1 cellular context compared by ENCODE assay signal in the genomic region with DNA sequence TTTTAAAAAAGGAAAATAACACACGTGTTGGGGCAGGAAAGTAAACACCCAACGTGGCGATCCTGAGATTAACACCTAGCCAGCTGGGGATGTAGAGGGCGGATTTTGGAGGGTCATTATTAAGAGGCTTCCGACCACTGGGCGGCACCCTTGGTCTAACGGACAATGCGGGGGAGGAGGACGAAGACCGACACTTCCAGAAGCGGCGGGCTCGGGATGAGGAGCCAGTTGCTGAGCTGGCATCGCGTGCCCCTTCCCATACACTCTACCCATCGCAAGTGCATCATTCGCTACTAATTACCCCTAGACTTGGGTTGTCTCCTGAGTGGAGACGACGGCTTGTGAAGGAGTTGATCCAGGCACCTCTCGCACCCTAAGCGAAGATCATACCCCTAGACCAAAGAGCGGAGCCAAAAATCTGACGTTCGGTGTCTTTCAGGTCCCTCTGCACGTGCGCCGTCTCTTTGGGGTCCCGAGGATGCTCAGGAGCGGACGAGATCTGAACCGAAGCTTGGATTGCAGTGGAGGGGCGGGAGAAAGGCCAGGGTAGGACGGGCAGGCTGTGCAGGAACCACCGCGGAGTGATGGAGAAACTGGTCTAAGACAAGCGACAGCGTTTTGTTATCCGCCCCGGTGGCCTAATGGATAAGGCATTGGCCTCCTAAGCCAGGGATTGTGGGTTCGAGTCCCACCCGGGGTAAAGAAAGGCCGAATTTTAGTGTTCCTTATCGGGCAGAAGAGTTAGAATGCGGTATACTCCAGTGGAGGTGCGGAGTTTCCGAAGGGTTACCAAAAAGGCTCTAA.
TF ChIP-seq lines count a peak whose summit lies in the region.

No MANE protein-coding gene starts in this region.

TF ChIP-seq in K562, 482 proteins besides CTCF, POLR2A, EP300 and RAD21 (continued from another document and continues in another):
- TF ChIP-seq, protein P1, sequence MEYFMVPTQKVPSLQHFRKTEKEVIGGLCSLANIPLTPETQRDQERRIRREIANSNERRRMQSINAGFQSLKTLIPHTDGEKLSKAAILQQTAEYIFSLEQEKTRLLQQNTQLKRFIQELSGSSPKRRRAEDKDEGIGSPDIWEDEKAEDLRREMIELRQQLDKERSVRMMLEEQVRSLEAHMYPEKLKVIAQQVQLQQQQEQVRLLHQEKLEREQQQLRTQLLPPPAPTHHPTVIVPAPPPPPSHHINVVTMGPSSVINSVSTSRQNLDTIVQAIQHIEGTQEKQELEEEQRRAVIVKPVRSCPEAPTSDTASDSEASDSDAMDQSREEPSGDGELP (CRISPR knock-in tag; IDR thresholded peaks at IDR 0.05; ENCODE audit: borderline replicate concordance): peak; percentile 97
- no peak for TF ChIP-seq TEAD2 (tag; IDR thresholded peaks at IDR 0.05)
- TF ChIP-seq OTX1 (CRISPR knock-in tag; IDR thresholded peaks at IDR 0.05): no peak
- TF ChIP-seq ZNF239 (CRISPR knock-in tag; IDR thresholded peaks at IDR 0.05): no peak
- no peak for TF ChIP-seq CEBPB (tag; IDR thresholded peaks at IDR 0.05)
- TF ChIP-seq KDM2B (CRISPR knock-in tag; IDR thresholded peaks at IDR 0.05): no peak; the same call in 1 of the 2 replicates
- TF ChIP-seq, protein P2, sequence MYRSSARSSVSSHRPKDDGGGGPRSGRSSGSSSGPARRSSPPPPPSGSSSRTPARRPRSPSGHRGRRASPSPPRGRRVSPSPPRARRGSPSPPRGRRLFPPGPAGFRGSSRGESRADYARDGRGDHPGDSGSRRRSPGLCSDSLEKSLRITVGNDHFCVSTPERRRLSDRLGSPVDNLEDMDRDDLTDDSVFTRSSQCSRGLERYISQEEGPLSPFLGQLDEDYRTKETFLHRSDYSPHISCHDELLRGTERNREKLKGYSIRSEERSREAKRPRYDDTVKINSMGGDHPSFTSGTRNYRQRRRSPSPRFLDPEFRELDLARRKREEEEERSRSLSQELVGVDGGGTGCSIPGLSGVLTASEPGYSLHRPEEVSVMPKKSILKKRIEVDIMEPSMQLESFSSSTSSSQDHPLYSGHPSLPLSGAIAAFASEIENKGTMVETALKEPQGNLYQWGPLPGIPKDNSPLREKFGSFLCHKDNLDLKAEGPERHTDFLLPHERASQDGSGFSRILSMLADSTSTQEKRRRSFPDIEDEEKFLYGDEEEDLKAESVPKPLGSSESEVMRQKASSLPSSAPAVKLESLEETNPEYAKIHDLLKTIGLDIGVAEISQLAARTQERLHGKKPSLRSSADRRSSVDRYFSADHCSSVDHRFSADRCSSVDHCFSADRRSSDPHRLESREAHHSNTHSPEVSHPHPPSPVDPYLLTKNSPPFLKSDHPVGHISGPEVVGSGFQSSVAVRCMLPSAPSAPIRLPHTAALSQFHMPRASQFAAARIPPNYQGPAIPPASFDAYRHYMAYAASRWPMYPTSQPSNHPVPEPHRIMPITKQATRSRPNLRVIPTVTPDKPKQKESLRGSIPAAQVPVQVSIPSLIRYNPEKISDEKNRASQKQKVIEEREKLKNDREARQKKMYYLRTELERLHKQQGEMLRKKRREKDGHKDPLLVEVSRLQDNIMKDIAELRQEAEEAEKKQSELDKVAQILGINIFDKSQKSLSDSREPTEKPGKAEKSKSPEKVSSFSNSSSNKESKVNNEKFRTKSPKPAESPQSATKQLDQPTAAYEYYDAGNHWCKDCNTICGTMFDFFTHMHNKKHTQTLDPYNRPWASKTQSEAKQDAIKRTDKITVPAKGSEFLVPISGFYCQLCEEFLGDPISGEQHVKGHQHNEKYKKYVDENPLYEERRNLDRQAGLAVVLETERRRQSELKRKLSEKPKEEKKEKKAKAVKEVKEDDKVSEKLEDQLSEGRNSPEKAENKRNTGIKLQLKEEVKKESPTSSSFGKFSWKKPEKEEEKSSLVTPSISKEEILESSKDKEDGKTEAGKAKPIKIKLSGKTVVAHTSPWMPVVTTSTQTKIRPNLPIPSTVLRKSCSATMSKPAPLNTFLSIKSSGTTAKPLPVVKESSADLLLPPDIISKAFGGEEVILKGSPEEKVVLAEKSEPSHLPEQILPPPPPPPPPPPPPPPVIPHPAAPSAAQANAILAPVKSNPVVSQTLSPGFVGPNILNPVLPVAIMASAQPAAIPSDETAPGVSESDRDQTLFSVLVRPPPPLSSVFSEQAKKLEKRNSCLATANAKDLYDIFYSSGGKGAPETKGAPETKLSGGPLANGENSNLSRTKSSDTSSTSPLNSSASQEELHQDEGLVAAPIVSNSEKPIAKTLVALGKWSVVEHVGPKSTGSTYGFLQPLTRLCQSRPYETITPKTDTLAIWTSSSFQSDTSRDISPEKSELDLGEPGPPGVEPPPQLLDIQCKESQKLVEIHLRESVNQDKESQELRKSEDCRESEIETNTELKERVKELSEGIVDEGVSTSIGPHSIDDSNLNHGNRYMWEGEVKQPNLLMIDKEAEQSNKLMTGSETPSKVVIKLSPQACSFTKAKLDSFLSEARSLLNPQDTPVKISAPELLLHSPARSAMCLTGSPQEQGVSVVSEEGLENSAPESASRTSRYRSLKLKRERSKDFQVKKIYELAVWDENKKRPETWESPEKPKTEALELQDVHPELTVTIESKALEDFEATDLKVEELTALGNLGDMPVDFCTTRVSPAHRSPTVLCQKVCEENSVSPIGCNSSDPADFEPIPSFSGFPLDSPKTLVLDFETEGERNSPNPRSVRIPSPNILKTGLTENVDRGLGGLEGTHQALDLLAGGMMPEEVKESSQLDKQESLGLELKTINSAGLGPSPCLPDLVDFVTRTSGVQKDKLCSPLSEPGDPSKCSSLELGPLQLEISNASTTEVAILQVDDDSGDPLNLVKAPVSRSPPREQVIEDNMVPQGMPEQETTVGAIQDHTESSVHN (IDR thresholded peaks at IDR 0.05; ENCODE audit: borderline replicate concordance in 1 of 2, low read depth in 1 of 2): peak in 1 of 2 experiments; percentile 59; a peak in 1 of 4 replicates
- TF ChIP-seq, protein P3, sequence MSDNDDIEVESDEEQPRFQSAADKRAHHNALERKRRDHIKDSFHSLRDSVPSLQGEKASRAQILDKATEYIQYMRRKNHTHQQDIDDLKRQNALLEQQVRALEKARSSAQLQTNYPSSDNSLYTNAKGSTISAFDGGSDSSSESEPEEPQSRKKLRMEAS (CRISPR knock-in tag; IDR thresholded peaks at IDR 0.05): peak; percentile 81
- TF ChIP-seq, protein P4, sequence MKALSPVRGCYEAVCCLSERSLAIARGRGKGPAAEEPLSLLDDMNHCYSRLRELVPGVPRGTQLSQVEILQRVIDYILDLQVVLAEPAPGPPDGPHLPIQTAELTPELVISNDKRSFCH (CRISPR knock-in tag; IDR thresholded peaks at IDR 0.05): no peak
- TF ChIP-seq, protein P4 (tag; IDR thresholded peaks at IDR 0.05): peak; percentile 52
- TF ChIP-seq FOXJ2 (tag; IDR thresholded peaks at IDR 0.05): no peak; the same call in 1 of the 2 replicates
- 0 out of 2 replicates have a peak, but pooled peaks have one; percentile 60 for TF ChIP-seq ELF2 (CRISPR knock-in tag; IDR thresholded peaks at IDR 0.05)
- TF ChIP-seq SIN3A (IDR thresholded peaks at IDR 0.05; ENCODE audit: borderline replicate concordance in 2 of 2, control insufficient read depth in 1 of 2, low read depth in 2 of 2, low read length in 2 of 2): peak in 1 of 2 experiments; percentile 73; a peak in 2 of 4 replicates
- TF ChIP-seq SMARCA4 (IDR thresholded peaks at IDR 0.05): 0 out of 2 replicates have a peak, but pooled peaks have one; percentile 9
- no peak for TF ChIP-seq KAT8 (IDR thresholded peaks at IDR 0.05; ENCODE audit: low read depth)
- TF ChIP-seq POLR2B (IDR thresholded peaks at IDR 0.05; ENCODE audit: low read depth, partially characterized antibody): no peak
- TF ChIP-seq, protein P5, sequence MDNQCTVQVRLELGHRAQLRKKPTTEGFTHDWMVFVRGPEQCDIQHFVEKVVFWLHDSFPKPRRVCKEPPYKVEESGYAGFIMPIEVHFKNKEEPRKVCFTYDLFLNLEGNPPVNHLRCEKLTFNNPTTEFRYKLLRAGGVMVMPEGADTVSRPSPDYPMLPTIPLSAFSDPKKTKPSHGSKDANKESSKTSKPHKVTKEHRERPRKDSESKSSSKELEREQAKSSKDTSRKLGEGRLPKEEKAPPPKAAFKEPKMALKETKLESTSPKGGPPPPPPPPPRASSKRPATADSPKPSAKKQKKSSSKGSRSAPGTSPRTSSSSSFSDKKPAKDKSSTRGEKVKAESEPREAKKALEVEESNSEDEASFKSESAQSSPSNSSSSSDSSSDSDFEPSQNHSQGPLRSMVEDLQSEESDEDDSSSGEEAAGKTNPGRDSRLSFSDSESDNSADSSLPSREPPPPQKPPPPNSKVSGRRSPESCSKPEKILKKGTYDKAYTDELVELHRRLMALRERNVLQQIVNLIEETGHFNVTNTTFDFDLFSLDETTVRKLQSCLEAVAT (IDR thresholded peaks at IDR 0.05): peak; percentile 13 to 61; a peak in 2 of 4 replicates
- peak in 1 of 2 experiments; percentile 45; a peak in 1 of 4 replicates for TF ChIP-seq NONO (IDR thresholded peaks at IDR 0.05; ENCODE audit: low read depth in 2 of 2, low read length in 1 of 2)
- peak; percentile 96 for TF ChIP-seq HNRNPLL (IDR thresholded peaks at IDR 0.05; ENCODE audit: low read depth, low read length, poor library complexity, severe bottlenecking)
- TF ChIP-seq U2AF2 (optimal IDR thresholded peaks at IDR 0.05; ENCODE audit: low read depth, low read length): no peak
- no peak for TF ChIP-seq SRSF1 (IDR thresholded peaks at IDR 0.05; ENCODE audit: low read depth, low read length)
- peak; percentile 65; the same call in 1 of the 2 replicates for TF ChIP-seq RFX5 (IDR thresholded peaks at IDR 0.05; ENCODE audit: low read depth, low read length)
- TF ChIP-seq POLR3A (IDR thresholded peaks at IDR 0.05; ENCODE audit: borderline replicate concordance, extremely low read depth, insufficient read depth, insufficient read length): peak; percentile 91
- no peak for TF ChIP-seq SLC30A9 (CRISPR knock-in tag; IDR thresholded peaks at IDR 0.05)
- TF ChIP-seq XRCC4 (IDR thresholded peaks at IDR 0.05; ENCODE audit: extremely low read depth, insufficient read depth, insufficient read length): no peak
- TF ChIP-seq NR2F6 (CRISPR knock-in tag; IDR thresholded peaks at IDR 0.05): no peak
- no peak for TF ChIP-seq CEBPG (CRISPR knock-in tag; IDR thresholded peaks at IDR 0.05)
- no peak for TF ChIP-seq CEBPG (tag; conservative IDR thresholded peaks at IDR 0.05 in 1 of 2, IDR thresholded peaks at IDR 0.05 in 1 of 2)
- TF ChIP-seq, protein P6, sequence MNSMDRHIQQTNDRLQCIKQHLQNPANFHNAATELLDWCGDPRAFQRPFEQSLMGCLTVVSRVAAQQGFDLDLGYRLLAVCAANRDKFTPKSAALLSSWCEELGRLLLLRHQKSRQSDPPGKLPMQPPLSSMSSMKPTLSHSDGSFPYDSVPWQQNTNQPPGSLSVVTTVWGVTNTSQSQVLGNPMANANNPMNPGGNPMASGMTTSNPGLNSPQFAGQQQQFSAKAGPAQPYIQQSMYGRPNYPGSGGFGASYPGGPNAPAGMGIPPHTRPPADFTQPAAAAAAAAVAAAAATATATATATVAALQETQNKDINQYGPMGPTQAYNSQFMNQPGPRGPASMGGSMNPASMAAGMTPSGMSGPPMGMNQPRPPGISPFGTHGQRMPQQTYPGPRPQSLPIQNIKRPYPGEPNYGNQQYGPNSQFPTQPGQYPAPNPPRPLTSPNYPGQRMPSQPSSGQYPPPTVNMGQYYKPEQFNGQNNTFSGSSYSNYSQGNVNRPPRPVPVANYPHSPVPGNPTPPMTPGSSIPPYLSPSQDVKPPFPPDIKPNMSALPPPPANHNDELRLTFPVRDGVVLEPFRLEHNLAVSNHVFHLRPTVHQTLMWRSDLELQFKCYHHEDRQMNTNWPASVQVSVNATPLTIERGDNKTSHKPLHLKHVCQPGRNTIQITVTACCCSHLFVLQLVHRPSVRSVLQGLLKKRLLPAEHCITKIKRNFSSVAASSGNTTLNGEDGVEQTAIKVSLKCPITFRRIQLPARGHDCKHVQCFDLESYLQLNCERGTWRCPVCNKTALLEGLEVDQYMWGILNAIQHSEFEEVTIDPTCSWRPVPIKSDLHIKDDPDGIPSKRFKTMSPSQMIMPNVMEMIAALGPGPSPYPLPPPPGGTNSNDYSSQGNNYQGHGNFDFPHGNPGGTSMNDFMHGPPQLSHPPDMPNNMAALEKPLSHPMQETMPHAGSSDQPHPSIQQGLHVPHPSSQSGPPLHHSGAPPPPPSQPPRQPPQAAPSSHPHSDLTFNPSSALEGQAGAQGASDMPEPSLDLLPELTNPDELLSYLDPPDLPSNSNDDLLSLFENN (IDR thresholded peaks at IDR 0.05; ENCODE audit: low read depth in 2 of 2, low read length in 2 of 2): peak in 1 of 2 experiments; percentile 22; a peak in 1 of 4 replicates
- TF ChIP-seq NCOA4 (IDR thresholded peaks at IDR 0.05; ENCODE audit: partially characterized antibody): no peak
- peak; percentile 86 for TF ChIP-seq RBBP5 (IDR thresholded peaks at IDR 0.05; ENCODE audit: borderline replicate concordance, insufficient read depth, low read length, poor library complexity, severe bottlenecking)
- no peak for TF ChIP-seq CBX8 (IDR thresholded peaks at IDR 0.05; ENCODE audit: borderline replicate concordance, extremely low read depth, low read depth, low read length, poor library complexity, severe bottlenecking)
- TF ChIP-seq, protein P7, sequence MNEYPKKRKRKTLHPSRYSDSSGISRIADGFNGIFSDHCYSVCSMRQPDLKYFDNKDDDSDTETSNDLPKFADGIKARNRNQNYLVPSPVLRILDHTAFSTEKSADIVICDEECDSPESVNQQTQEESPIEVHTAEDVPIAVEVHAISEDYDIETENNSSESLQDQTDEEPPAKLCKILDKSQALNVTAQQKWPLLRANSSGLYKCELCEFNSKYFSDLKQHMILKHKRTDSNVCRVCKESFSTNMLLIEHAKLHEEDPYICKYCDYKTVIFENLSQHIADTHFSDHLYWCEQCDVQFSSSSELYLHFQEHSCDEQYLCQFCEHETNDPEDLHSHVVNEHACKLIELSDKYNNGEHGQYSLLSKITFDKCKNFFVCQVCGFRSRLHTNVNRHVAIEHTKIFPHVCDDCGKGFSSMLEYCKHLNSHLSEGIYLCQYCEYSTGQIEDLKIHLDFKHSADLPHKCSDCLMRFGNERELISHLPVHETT (CRISPR knock-in tag; conservative IDR thresholded peaks at IDR 0.05 in 1 of 2, IDR thresholded peaks at IDR 0.05 in 1 of 2): peak in 1 of 2 experiments; percentile 46; a peak in 1 of 4 replicates
- no peak for TF ChIP-seq NR3C1 (CRISPR knock-in tag; IDR thresholded peaks at IDR 0.05)
- TF ChIP-seq COPS2 (conservative IDR thresholded peaks at IDR 0.05): no peak
- TF ChIP-seq ZC3H11A (IDR thresholded peaks at IDR 0.05; ENCODE audit: low read depth, low read length): 0 out of 2 replicates have a peak, but pooled peaks have one; percentile 64
- TF ChIP-seq SOX6 (IDR thresholded peaks at IDR 0.05): peak; percentile 65
- TF ChIP-seq SREBF1 (IDR thresholded peaks at IDR 0.05; ENCODE audit: borderline replicate concordance, low read depth, low read length): peak; percentile 72; the same call in 1 of the 2 replicates
- no peak for TF ChIP-seq BRCA1 (IDR thresholded peaks at IDR 0.05)
- peak; percentile 19; the same call in 1 of the 2 replicates for TF ChIP-seq BRCA1 (CRISPR knock-in tag; IDR thresholded peaks at IDR 0.05)
- TF ChIP-seq HMGN3 (IDR thresholded peaks at IDR 0.05; ENCODE audit: borderline replicate concordance, extremely low read depth, insufficient read length, low read depth, low read length): no peak
- TF ChIP-seq RAD51 (IDR thresholded peaks at IDR 0.05; ENCODE audit: borderline replicate concordance, low read depth): no peak; the same call in 1 of the 2 replicates
